In the genomic region with DNA sequence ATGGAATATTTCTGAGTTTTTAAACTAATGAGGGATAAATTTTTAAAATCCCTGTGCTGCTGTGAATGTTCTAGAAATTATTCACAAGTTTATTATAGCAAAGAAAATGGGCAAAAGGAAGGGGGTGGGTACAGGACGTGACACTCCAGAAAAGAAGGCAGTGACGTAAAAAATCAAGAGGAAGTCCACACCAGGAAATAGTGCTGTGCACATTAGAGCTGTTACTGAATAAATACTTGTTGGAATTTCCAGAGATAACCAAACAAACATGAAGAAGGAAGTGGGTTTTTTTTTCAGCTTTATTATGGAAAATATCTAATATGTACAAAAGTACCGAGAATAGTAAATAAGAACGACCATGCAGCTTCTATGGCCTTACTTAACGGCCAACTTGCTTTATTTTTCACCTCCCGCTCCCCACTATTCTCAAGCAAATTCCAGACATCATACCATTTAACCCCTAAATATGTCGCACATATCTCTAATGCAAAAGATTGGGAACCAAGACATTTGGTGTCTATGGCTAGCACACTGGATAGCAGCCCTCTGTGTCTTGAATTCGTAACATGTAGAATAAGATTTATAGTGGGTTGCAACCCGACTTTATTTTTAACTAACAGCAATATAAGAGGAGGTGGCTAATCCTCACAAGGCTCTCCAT, we compare ENCODE assay signal across 8 cellular contexts. TPM values are rescaled to one million over a fixed set of nuclear protein-coding genes. Genes with fewer than 3 reads are reported as not detected.
DNase-seq lines count a peak whose midpoint lies in the region; ATAC-seq and TF ChIP-seq lines count a peak whose summit lies in the region.

No MANE protein-coding gene starts in this region.

- H3K27me3 ChIP-seq in right atrium auricular region = no peaks in the 10 kb centered on the region

- DNase-seq in DMS 273 (lab: John Stamatoyannopoulos, UW; ENCODE audit: unreplicated experiment) (peak; percentile 23), DMS 273 treated with DMSO at 0.1 percent for 48 hours (lab: John Stamatoyannopoulos, UW) (no peak), NCI-H2227 treated with DMSO at 0.1 percent for 48 hours (lab: John Stamatoyannopoulos, UW) (peak; percentile 60), right atrium auricular region (ENCODE audit: low spot score) (no peak), putamen (ENCODE audit: low spot score) (peak; percentile 23)
- no peak for DNase-seq in activated naive CD8-positive, alpha-beta T cell treated with anti-CD3 and anti-CD28 coated beads, Interleukin-2, amount 10 ng/mL, durations not matched to agents 7 days and 5 days
- DNase-seq in effector CD4-positive, alpha-beta T cell = no peak

- peaks cover 40% of the 10 kb centered on the region for H3K4me1 Mint-ChIP-seq in activated naive CD8-positive, alpha-beta T cell treated with anti-CD3 and anti-CD28 coated beads, Interleukin-2, amount 10 ng/mL, durations not matched to agents 7 days and 5 days

- H3K4me1 ChIP-seq in right atrium auricular region = peaks cover 0 to 34% of the 10 kb centered on the region in 2 donors

- H3K4me3 ChIP-seq in right atrium auricular region = peak overlapping the region; percentile 57 to 74

- H3K4me3 Mint-ChIP-seq in activated naive CD8-positive, alpha-beta T cell treated with anti-CD3 and anti-CD28 coated beads, Interleukin-2, amount 10 ng/mL, durations not matched to agents 7 days and 5 days = peak overlapping the region; percentile 99

- H3K9me3 ChIP-seq in right atrium auricular region = no peaks in the 10 kb centered on the region

- H3K36me3 ChIP-seq in right atrium auricular region = no peaks in the 10 kb centered on the region

- H3K27ac ChIP-seq in right atrium auricular region = peak overlapping the region; percentile 92 to 95

- peaks cover 27% of the 10 kb centered on the region for H3K36me3 Mint-ChIP-seq in activated naive CD8-positive, alpha-beta T cell treated with anti-CD3 and anti-CD28 coated beads, Interleukin-2, amount 10 ng/mL, durations not matched to agents 7 days and 5 days

- H3K27me3 Mint-ChIP-seq in activated naive CD8-positive, alpha-beta T cell treated with anti-CD3 and anti-CD28 coated beads, Interleukin-2, amount 10 ng/mL, durations not matched to agents 7 days and 5 days = no peaks in the 10 kb centered on the region

- no peak for TF ChIP-seq CTCF in right atrium auricular region (IDR thresholded peaks at IDR 0.05)

- POLR2A ChIA-PET in activated naive CD8-positive, alpha-beta T cell treated with anti-CD3 and anti-CD28 coated beads, Interleukin-2, amount 10 ng/mL, durations not matched to agents 7 days and 5 days (lab: Charles Lee) = interaction anchor here (0.5 to 10.7 kb wide), 10 partner anchors 7 to 447 kb away, joined by 3 to 211 read pairs (median 4); partner anchors contain the start of genes ANKRD12 and TWSG1

- no peaks in the 10 kb centered on the region for H3K9me3 Mint-ChIP-seq in activated naive CD8-positive, alpha-beta T cell treated with anti-CD3 and anti-CD28 coated beads, Interleukin-2, amount 10 ng/mL, durations not matched to agents 7 days and 5 days

- ATAC-seq in HG02642 (IDR thresholded peaks at IDR 0.05; ENCODE audit: poor library complexity, unreplicated experiment) = peak; percentile 5
- ATAC-seq in activated naive CD8-positive, alpha-beta T cell treated with anti-CD3 and anti-CD28 coated beads, Interleukin-2, amount 10 ng/mL, durations not matched to agents 7 days and 5 days (ENCODE audit: low read depth) = peak; percentile 29

- H3K27ac Mint-ChIP-seq in activated naive CD8-positive, alpha-beta T cell treated with anti-CD3 and anti-CD28 coated beads, Interleukin-2, amount 10 ng/mL, durations not matched to agents 7 days and 5 days = peak overlapping the region; percentile 98

RNA-seq across cellular contexts. Expression of gene NDUFV2, which starts 0.6 kb away (rescaled TPM):
- total RNA-seq in activated naive CD8-positive, alpha-beta T cell treated with anti-CD3 and anti-CD28 coated beads, Interleukin-2, amount 10 ng/mL, durations not matched to agents 7 days and 5 days = 100 to 1,000 TPM; 166 to 168 TPM
- 100 to 1,000 TPM; 167 to 225 TPM for total RNA-seq in right atrium auricular region

RNA-seq across cellular contexts. Expression of gene ANKRD12, which starts 34.7 kb away (rescaled TPM):
- 100 to 1,000 TPM; 107 to 117 TPM for total RNA-seq in activated naive CD8-positive, alpha-beta T cell treated with anti-CD3 and anti-CD28 coated beads, Interleukin-2, amount 10 ng/mL, durations not matched to agents 7 days and 5 days
- 10 to 100 TPM; 22.3 to 32.3 TPM for total RNA-seq in right atrium auricular region

Comparison
In these comparisons a context has a peak if more than half of its experiments do, and no peak if none do; other contexts are left out.
1. DNase-seq: peak in DMS 273 (single experiment), NCI-H2227 treated with DMSO at 0.1 percent for 48 hours (single experiment) and putamen (single experiment); none in DMS 273 treated with DMSO at 0.1 percent for 48 hours (single experiment), activated naive CD8-positive, alpha-beta T cell treated with anti-CD3 and anti-CD28 coated beads, Interleukin-2, amount 10 ng/mL, durations not matched to agents 7 days and 5 days (single experiment), right atrium auricular region (single experiment) and effector CD4-positive, alpha-beta T cell (single experiment).